ENCODE assay signal across 1 cellular context in genomic region chr16:87661561-87661960, GRCh38.
TF ChIP-seq lines count a peak whose summit lies in the region.

No MANE protein-coding gene starts in this region.

TF ChIP-seq in HepG2, 621 proteins besides CTCF, POLR2A, EP300 and RAD21 (continued from another document and continues in another):
- TF ChIP-seq ZBTB34 (CRISPR knock-in tag; IDR thresholded peaks at IDR 0.05): no peak
- peak; percentile 77; the same call in 1 of the 2 replicates for TF ChIP-seq ZBTB26 (CRISPR knock-in tag; IDR thresholded peaks at IDR 0.05; ENCODE audit: borderline replicate concordance)
- peak; percentile 55; the same call in 1 of the 2 replicates for TF ChIP-seq BHLHE40 (IDR thresholded peaks at IDR 0.05; ENCODE audit: low read length)
- TF ChIP-seq ZNF644 (CRISPR knock-in tag; IDR thresholded peaks at IDR 0.05; ENCODE audit: low read depth): no peak
- no peak for TF ChIP-seq CENPT (CRISPR knock-in tag; IDR thresholded peaks at IDR 0.05; ENCODE audit: low read depth)
- no peak for TF ChIP-seq CBX5 (CRISPR knock-in tag; IDR thresholded peaks at IDR 0.05; ENCODE audit: borderline replicate concordance)
- no peak for TF ChIP-seq ZNF143 (CRISPR knock-in tag; IDR thresholded peaks at IDR 0.05)
- TF ChIP-seq NR0B2 (CRISPR knock-in tag; IDR thresholded peaks at IDR 0.05): no peak
- peak; percentile 79; the same call in 1 of the 2 replicates for TF ChIP-seq SRY (CRISPR knock-in tag; IDR thresholded peaks at IDR 0.05)
- TF ChIP-seq ZNF639 (CRISPR knock-in tag; conservative IDR thresholded peaks at IDR 0.05): no peak
- TF ChIP-seq USF2 (IDR thresholded peaks at IDR 0.05; ENCODE audit: low read depth, low read length): no peak
- no peak for TF ChIP-seq USF2 (CRISPR knock-in tag; IDR thresholded peaks at IDR 0.05; ENCODE audit: borderline replicate concordance)
- no peak for TF ChIP-seq ZNF333 (CRISPR knock-in tag; IDR thresholded peaks at IDR 0.05; ENCODE audit: borderline replicate concordance)
- no peak for TF ChIP-seq ZNF414 (CRISPR knock-in tag; IDR thresholded peaks at IDR 0.05)
- TF ChIP-seq TFAP4 (IDR thresholded peaks at IDR 0.05; ENCODE audit: borderline replicate concordance, low read depth): no peak
- TF ChIP-seq ZNF674 (CRISPR knock-in tag; IDR thresholded peaks at IDR 0.05; ENCODE audit: low read depth): no peak
- no peak for TF ChIP-seq ZNF326 (CRISPR knock-in tag; IDR thresholded peaks at IDR 0.05; ENCODE audit: borderline replicate concordance)
- TF ChIP-seq MTA3 (CRISPR knock-in tag; IDR thresholded peaks at IDR 0.05): 0 out of 2 replicates have a peak, but pooled peaks have one; percentile 69
- TF ChIP-seq TOPORS (CRISPR knock-in tag; IDR thresholded peaks at IDR 0.05): 0 out of 2 replicates have a peak, but pooled peaks have one; percentile 33
- TF ChIP-seq CENPX (CRISPR knock-in tag; IDR thresholded peaks at IDR 0.05): no peak
- TF ChIP-seq ARID2 (CRISPR knock-in tag; IDR thresholded peaks at IDR 0.05; ENCODE audit: borderline replicate concordance): no peak
- peak; percentile 44; the same call in 1 of the 2 replicates for TF ChIP-seq RFXAP (CRISPR knock-in tag; IDR thresholded peaks at IDR 0.05; ENCODE audit: borderline replicate concordance)
- TF ChIP-seq E2F2 (CRISPR knock-in tag; IDR thresholded peaks at IDR 0.05; ENCODE audit: borderline replicate concordance): no peak
- TF ChIP-seq SP140L (CRISPR knock-in tag; IDR thresholded peaks at IDR 0.05; ENCODE audit: borderline replicate concordance): 0 out of 2 replicates have a peak, but pooled peaks have one; percentile 83
- TF ChIP-seq STAT6 (CRISPR knock-in tag; IDR thresholded peaks at IDR 0.05; ENCODE audit: borderline replicate concordance): no peak
- TF ChIP-seq CBX1 (IDR thresholded peaks at IDR 0.05; ENCODE audit: low read depth): no peak
- no peak for TF ChIP-seq AFF4 (CRISPR knock-in tag; IDR thresholded peaks at IDR 0.05)
- TF ChIP-seq LCORL (IDR thresholded peaks at IDR 0.05): no peak
- TF ChIP-seq LCORL (CRISPR knock-in tag; IDR thresholded peaks at IDR 0.05): no peak
- TF ChIP-seq IRF2 (CRISPR knock-in tag; IDR thresholded peaks at IDR 0.05): 0 out of 2 replicates have a peak, but pooled peaks have one; percentile 46
- TF ChIP-seq PAXIP1 (CRISPR knock-in tag; conservative IDR thresholded peaks at IDR 0.05): no peak
- TF ChIP-seq STAT5B (CRISPR knock-in tag; IDR thresholded peaks at IDR 0.05): no peak
- TF ChIP-seq ZNF788 (CRISPR knock-in tag; IDR thresholded peaks at IDR 0.05; ENCODE audit: borderline replicate concordance): no peak
- no peak for TF ChIP-seq LBX2 (CRISPR knock-in tag; IDR thresholded peaks at IDR 0.05; ENCODE audit: borderline replicate concordance)
